ENCODE assay signal across 18 cellular contexts in genomic region chr11:131530411-131530810, GRCh38.
"Had no signal": no experiment of that assay in that cellular context is flagged by ENCODE, and none has a peak within 500 bp of the region (broad histone marks: within the 10 kb centered on the region; RNA-seq: fewer than 3 reads in every experiment).

No MANE protein-coding gene starts in this region.

- DNase-seq: activated B cell treated with CpG ODN at 0.5 μM for 24 hours; activated CD4-positive, alpha-beta memory T cell treated with anti-CD3 and anti-CD28 coated beads, Interleukin-2, amount 10 ng/mL, durations not matched to agents 7 days and 5 days; activated CD4-positive, alpha-beta T cell treated with anti-CD3 and anti-CD28 coated beads for 4 hours; activated CD8-positive, alpha-beta memory T cell treated with anti-CD3 and anti-CD28 coated beads, Interleukin-2, amount 10 ng/mL, durations not matched to agents 7 days and 5 days; activated naive CD8-positive, alpha-beta T cell treated with anti-CD3 and anti-CD28 coated beads for 36 hours; amniotic stem cell; cortex of kidney; effector CD4-positive, alpha-beta T cell; islet precursor cell; pancreas; sigmoid colon; stimulated activated CD4-positive, alpha-beta T cell treated with anti-CD3 and anti-CD28 coated beads, Interleukin-4, amount 100 ng/mL, for 24 hours; T-cell; thyroid gland had no signal

- ATAC-seq: activated CD8-positive, alpha-beta memory T cell treated with anti-CD3 and anti-CD28 coated beads, Interleukin-2, amount 10 ng/mL, durations not matched to agents 7 days and 5 days; esophagus mucosa; left lobe of liver; pancreas; SK-N-SH treated with all-trans-retinoic acid at 6 μM for 48 hours; stimulated activated memory B cell treated with anti-CD40 and anti-IgM and Interleukin-4, amounts not matched to agents 10 μg/mL and 1 μg/mL and 100 μg/mL, for 72 hours; T-cell had no signal

- FAIRE-seq: pancreas had no signal
